ENCODE assay signal across 9 cellular contexts in genomic region chr16:70694088-70694487, GRCh38. TPM values are rescaled to one million over a fixed set of nuclear protein-coding genes. Genes with fewer than 3 reads are reported as not detected.
DNase-seq lines count a peak whose midpoint lies in the region; ATAC-seq, FAIRE-seq and TF ChIP-seq lines count a peak whose summit lies in the region.
"Had no signal": no experiment of that assay in that cellular context is flagged by ENCODE, and none has a peak within 500 bp of the region (broad histone marks: within the 10 kb centered on the region; RNA-seq: fewer than 3 reads in every experiment).

No MANE protein-coding gene starts in this region.

- no peaks in the 10 kb centered on the region for H3K36me3 ChIP-seq in Panc1 (ENCODE audit: control insufficient read depth, insufficient read depth, low read length)
- H3K36me3 ChIP-seq in esophagus (ENCODE audit: control insufficient read depth in 2 of 2, insufficient read depth in 2 of 2, low read length in 1 of 2), result peaks cover 0 to 5% of the 10 kb centered on the region in 2 donors
- peaks cover 0 to 11% of the 10 kb centered on the region in 2 donors for H3K36me3 ChIP-seq in neuronal stem cell (replicated peaks in 1 of 2; ENCODE audit: control insufficient read depth in 2 of 2, insufficient read depth in 2 of 2, low read length in 2 of 2)

- peak overlapping the region; percentile 1 for H3K9ac ChIP-seq in neuronal stem cell (ENCODE audit: low read depth, low read length, poor library complexity)

- DNase-seq in Caki2 (ENCODE audit: low read depth) (peak; percentile 62), Panc1 (ENCODE audit: low read depth, low spot score) (peak; percentile 22), neuronal stem cell (ENCODE audit: low spot score) (no peak), NCI-H748 (lab: John Stamatoyannopoulos, UW; ENCODE audit: unreplicated experiment) (no peak), frontal cortex (ENCODE audit: low spot score in 2 of 2) (no peak), NOMO-1 treated with dmso at 0.1 percent for 144 hours (lab: John Stamatoyannopoulos, UW; ENCODE audit: unreplicated experiment) (no peak), NAMALWA (ENCODE audit: low spot score) (no peak)
- DNase-seq: stimulated activated naive CD4-positive, alpha-beta T cell treated with Interleukin-2 at 50 U/mL for 16 hours had no signal

- intact Hi-C loops in Panc1 (cut with micrococcal nuclease; ENCODE audit: unreplicated experiment), result no loop called here

- H3K4me2 ChIP-seq in neuronal stem cell (ENCODE audit: insufficient read depth, low read length, poor library complexity, severe bottlenecking), result no peak overlapping the region

- peak overlapping the region; percentile 5 for H3K14ac ChIP-seq in neuronal stem cell (ENCODE audit: low read length)

- 55 to 66% methylated on average over 10 of the region's 10 CpGs for WGBS in esophagus, 2 donors
- no CpG with 5 or more reads among the region's 10 CpGs for WGBS in neuronal stem cell (ENCODE audit: extremely low coverage in 2 of 2, insufficient read length in 2 of 2, insufficient replicate concordance in 1 of 2), 2 donors

- H2BK15ac ChIP-seq in neuronal stem cell (ENCODE audit: low read length), result peak overlapping the region; percentile 60

- peak overlapping the region; percentile 54 for H2BK5ac ChIP-seq in neuronal stem cell (ENCODE audit: low read length)

- H3K9me3 ChIP-seq in Panc1 (ENCODE audit: control insufficient read depth, insufficient read depth, low read depth, low read length), result no peaks in the 10 kb centered on the region
- no peaks in the 10 kb centered on the region for H3K9me3 ChIP-seq in esophagus (ENCODE audit: control insufficient read depth in 2 of 2, insufficient read depth in 1 of 2, low read depth in 1 of 2, low read length in 1 of 2)
- H3K9me3 ChIP-seq in neuronal stem cell (replicated peaks in 1 of 2; ENCODE audit: control insufficient read depth in 2 of 2, insufficient read depth in 1 of 2, low read depth in 1 of 2, low read length in 2 of 2), result peaks cover 0 to 5% of the 10 kb centered on the region in 2 donors

- H2BK120ac ChIP-seq in neuronal stem cell (ENCODE audit: low read depth, low read length), result no peak overlapping the region

- H3K27ac ChIP-seq in Panc1 (ENCODE audit: low read length) (peak overlapping the region; percentile 68), esophagus (ENCODE audit: low read depth in 2 of 2, low read length in 1 of 2) (peak overlapping the region; percentile 85 to 92), neuronal stem cell (replicated peaks; ENCODE audit: low read length) (peak overlapping the region; percentile 3)

- H4K91ac ChIP-seq in neuronal stem cell (ENCODE audit: low read depth, low read length, poor library complexity), result no peak overlapping the region

- peaks cover 4% of the 10 kb centered on the region for H3K79me1 ChIP-seq in neuronal stem cell (ENCODE audit: low read depth, low read length)

- no peak overlapping the region for H3K23ac ChIP-seq in neuronal stem cell (ENCODE audit: low read depth, low read length, poor library complexity)

- no peak for TF ChIP-seq CTCF in Panc1 (IDR thresholded peaks at IDR 0.05)

- ATAC-seq in Panc1, result peak; percentile 72

- in situ Hi-C loops in Caki2 (cut with HindIII; ENCODE audit: low pct_unique_long_range_greater_than_20kb, low sequenced_read_pairs) (no loop called here), Panc1 (cut with HindIII; ENCODE audit: low pct_unique_long_range_greater_than_20kb, low sequenced_read_pairs) (no loop called here)

- no peak overlapping the region for H2AFZ ChIP-seq in neuronal stem cell (ENCODE audit: low read length)

- BruUV-seq in Panc1 (replicated peaks; lab: Mats Ljungman, UMichigan), result no TSS peak

- H3K27me3 ChIP-seq in Panc1 (ENCODE audit: control insufficient read depth, insufficient read depth, low read length), result no peaks in the 10 kb centered on the region
- no peaks in the 10 kb centered on the region for H3K27me3 ChIP-seq in esophagus (ENCODE audit: control insufficient read depth in 1 of 2, insufficient read depth in 2 of 2, low read length in 2 of 2)
- no peaks in the 10 kb centered on the region for H3K27me3 ChIP-seq in neuronal stem cell (ENCODE audit: control insufficient read depth in 3 of 3, insufficient read depth in 3 of 3, low read depth in 1 of 3, low read length in 3 of 3)

- no peak overlapping the region for H3K4me3 ChIP-seq in Panc1 (ENCODE audit: low read depth in 2 of 2, low read length in 2 of 2)
- H3K4me3 ChIP-seq in esophagus (ENCODE audit: low read depth in 1 of 2, low read length in 2 of 2), result no peak overlapping the region
- H3K4me3 ChIP-seq in neuronal stem cell (ENCODE audit: low read length in 2 of 2), result no peak overlapping the region

- H2AK5ac ChIP-seq in neuronal stem cell (ENCODE audit: low read depth, low read length), result peak overlapping the region; percentile 99

- peak overlapping the region; percentile 89 for H3K18ac ChIP-seq in neuronal stem cell (ENCODE audit: low read length)

- H4K8ac ChIP-seq in neuronal stem cell (ENCODE audit: low read depth, low read length), result no peak overlapping the region

- POLR2A ChIA-PET in Panc1 (lab: Charles Lee), result no interaction called here

- CTCF ChIA-PET in Panc1 (lab: Charles Lee), result no interaction called here

- FAIRE-seq in frontal cortex (lab: Jason Lieb, UNC), result no peak

- peak overlapping the region; percentile 25 for H2BK12ac ChIP-seq in neuronal stem cell (ENCODE audit: low read length)

- H3K4me1 ChIP-seq in Panc1 (ENCODE audit: control insufficient read depth, insufficient read depth, low read length) (peaks cover 36% of the 10 kb centered on the region), esophagus (ENCODE audit: control insufficient read depth in 2 of 2, insufficient read depth in 2 of 2, low read length in 1 of 2) (peaks cover 47 to 79% of the 10 kb centered on the region in 2 donors), neuronal stem cell (ENCODE audit: control insufficient read depth in 2 of 2, insufficient read depth in 1 of 2, low read depth in 1 of 2, low read length in 2 of 2) (peaks cover 40 to 42% of the 10 kb centered on the region in 2 donors)

- no peak overlapping the region for H3K4ac ChIP-seq in neuronal stem cell (ENCODE audit: low read length)

RNA-seq across cellular contexts. Expression of gene MTSS2, which starts 8.2 kb away (rescaled TPM):
- total RNA-seq in Caki2 (2014; rRNA removed; shearing (Covaris generic); ENCODE audit: low replicate concordance), result 5.3 and 6.8 TPM in 2 replicates
- 55.7 TPM for total RNA-seq in Panc1 (2021; ENCODE audit: unreplicated experiment)
- polyA plus RNA-seq in Panc1 (2012; ENCODE audit: insufficient read length), result 61.5 TPM
- polyA plus RNA-seq in esophagus, result 10 to 100 TPM; 27.4 to 62.9 TPM
- 45.9 TPM for polyA plus RNA-seq in neuronal stem cell (2013, experiment 1 of 2)
- polyA plus RNA-seq in neuronal stem cell (2013, experiment 2 of 2), result 48.5 TPM
- total RNA-seq in frontal cortex, result 25.7 TPM

RNA-seq across cellular contexts. Expression of gene IL34, which starts 47.7 kb away (rescaled TPM):
- 0.34 TPM in 1 of 2 replicates, not detected in the other for total RNA-seq in Caki2 (2014; rRNA removed; shearing (Covaris generic); ENCODE audit: low replicate concordance)
- total RNA-seq in Panc1 (2021; ENCODE audit: unreplicated experiment), result 5.8 TPM
- polyA plus RNA-seq in Panc1 (2012; ENCODE audit: insufficient read length), result 7.1 TPM
- 10 to 100 TPM; 22.9 to 32.7 TPM for polyA plus RNA-seq in esophagus
- not detected for polyA plus RNA-seq in neuronal stem cell (2013, experiment 1 of 2)
- 0.03 TPM for polyA plus RNA-seq in neuronal stem cell (2013, experiment 2 of 2)
- 1.6 TPM for total RNA-seq in frontal cortex

Comparison
In these comparisons a context has a peak if more than half of its experiments do, and no peak if none do; other contexts are left out.
1. DNase-seq: peak in Caki2 (single experiment) and Panc1 (single experiment); none in neuronal stem cell (single experiment), NCI-H748 (single experiment), frontal cortex (0 of 2), NOMO-1 treated with dmso at 0.1 percent for 144 hours (single experiment) and NAMALWA (single experiment).
2. H3K27ac ChIP-seq: peak in every context shown above with its lines; median percentile 88 in esophagus; 68 in Panc1; 3 in neuronal stem cell.